In the genomic region with DNA sequence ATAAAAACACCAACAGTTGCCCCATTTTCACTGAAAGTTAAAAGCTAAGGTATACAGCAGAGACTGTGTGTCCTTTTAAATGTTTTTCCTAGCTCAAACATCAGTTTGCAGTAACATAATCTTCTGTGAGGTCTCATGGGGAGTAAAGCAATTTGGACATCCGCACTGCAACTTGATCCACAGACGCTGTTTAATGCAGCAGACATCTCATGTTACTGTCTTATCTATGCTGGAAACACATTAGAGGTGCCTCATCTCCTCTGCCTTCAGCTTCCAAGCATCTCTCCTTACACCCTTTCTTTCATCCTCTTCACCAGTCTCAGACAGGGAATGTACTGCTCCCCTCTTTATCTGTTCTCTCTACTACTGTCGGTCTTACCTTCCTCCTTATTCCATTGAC, we compare ENCODE assay signal across 1 cellular context.
TF ChIP-seq lines count a peak whose summit lies in the region.

No MANE protein-coding gene starts in this region.

TF ChIP-seq in HEK293, 187 proteins besides CTCF, POLR2A, EP300 and RAD21 (continued from another document):
- TF ChIP-seq, protein P1, sequence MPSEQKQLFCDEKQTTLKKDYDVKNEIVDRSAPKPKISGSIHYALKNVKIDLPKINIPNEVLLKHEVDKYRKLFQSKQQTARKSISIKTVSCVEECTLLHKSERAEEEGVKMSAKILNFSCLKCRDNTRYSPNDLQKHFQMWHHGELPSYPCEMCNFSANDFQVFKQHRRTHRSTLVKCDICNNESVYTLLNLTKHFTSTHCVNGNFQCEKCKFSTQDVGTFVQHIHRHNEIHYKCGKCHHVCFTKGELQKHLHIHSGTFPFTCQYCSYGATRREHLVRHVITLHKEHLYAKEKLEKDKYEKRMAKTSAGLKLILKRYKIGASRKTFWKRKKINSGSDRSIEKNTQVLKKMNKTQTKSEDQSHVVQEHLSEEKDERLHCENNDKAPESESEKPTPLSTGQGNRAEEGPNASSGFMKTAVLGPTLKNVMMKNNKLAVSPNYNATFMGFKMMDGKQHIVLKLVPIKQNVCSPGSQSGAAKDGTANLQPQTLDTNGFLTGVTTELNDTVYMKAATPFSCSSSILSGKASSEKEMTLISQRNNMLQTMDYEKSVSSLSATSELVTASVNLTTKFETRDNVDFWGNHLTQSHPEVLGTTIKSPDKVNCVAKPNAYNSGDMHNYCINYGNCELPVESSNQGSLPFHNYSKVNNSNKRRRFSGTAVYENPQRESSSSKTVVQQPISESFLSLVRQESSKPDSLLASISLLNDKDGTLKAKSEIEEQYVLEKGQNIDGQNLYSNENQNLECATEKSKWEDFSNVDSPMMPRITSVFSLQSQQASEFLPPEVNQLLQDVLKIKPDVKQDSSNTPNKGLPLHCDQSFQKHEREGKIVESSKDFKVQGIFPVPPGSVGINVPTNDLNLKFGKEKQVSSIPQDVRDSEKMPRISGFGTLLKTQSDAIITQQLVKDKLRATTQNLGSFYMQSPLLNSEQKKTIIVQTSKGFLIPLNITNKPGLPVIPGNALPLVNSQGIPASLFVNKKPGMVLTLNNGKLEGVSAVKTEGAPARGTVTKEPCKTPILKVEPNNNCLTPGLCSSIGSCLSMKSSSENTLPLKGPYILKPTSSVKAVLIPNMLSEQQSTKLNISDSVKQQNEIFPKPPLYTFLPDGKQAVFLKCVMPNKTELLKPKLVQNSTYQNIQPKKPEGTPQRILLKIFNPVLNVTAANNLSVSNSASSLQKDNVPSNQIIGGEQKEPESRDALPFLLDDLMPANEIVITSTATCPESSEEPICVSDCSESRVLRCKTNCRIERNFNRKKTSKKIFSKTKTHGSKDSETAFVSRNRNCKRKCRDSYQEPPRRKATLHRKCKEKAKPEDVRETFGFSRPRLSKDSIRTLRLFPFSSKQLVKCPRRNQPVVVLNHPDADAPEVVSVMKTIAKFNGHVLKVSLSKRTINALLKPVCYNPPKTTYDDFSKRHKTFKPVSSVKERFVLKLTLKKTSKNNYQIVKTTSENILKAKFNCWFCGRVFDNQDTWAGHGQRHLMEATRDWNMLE (tag by site-specific recombination; conservative IDR thresholded peaks at IDR 0.05; ENCODE audit: low read depth): peak; percentile 58
- TF ChIP-seq, protein P2, sequence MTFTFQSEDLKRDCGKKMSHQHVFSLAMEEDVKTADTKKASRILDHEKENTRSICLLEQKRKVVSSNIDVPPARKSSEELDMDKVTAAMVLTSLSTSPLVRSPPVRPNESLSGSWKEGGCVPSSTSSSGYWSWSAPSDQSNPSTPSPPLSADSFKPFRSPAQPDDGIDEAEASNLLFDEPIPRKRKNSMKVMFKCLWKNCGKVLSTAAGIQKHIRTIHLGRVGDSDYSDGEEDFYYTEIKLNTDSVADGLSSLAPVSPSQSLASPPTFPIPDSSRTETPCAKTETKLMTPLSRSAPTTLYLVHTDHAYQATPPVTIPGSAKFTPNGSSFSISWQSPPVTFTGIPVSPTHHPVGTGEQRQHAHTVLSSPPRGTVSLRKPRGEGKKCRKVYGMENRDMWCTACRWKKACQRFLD (tag by site-specific recombination; IDR thresholded peaks at IDR 0.05): no peak
- TF ChIP-seq, protein P3, sequence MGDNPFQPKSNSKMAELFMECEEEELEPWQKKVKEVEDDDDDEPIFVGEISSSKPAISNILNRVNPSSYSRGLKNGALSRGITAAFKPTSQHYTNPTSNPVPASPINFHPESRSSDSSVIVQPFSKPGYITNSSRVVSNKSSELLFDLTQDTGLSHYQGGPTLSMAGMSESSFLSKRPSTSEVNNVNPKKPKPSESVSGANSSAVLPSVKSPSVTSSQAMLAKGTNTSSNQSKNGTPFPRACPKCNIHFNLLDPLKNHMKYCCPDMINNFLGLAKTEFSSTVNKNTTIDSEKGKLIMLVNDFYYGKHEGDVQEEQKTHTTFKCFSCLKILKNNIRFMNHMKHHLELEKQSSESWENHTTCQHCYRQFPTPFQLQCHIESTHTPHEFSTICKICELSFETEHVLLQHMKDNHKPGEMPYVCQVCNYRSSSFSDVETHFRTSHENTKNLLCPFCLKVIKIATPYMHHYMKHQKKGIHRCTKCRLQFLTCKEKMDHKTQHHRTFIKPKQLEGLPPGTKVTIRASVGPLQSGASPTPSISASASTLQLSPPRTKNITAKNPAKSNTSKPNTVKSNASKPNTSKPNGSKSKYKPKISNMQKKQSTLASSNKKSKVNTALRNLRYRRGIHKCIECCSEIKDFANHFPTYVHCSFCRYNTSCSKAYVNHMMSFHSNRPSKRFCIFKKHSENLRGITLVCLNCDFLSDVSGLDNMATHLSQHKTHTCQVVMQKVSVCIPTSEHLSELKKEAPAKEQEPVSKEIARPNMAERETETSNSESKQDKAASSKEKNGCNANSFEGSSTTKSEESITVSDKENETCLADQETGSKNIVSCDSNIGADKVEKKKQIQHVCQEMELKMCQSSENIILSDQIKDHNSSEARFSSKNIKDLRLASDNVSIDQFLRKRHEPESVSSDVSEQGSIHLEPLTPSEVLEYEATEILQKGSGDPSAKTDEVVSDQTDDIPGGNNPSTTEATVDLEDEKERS (tag by site-specific recombination; IDR thresholded peaks at IDR 0.05): no peak; the same call in 1 of the 2 replicates
- TF ChIP-seq ZNF133 (tag by site-specific recombination; IDR thresholded peaks at IDR 0.05) (no peak), ZNF391 (tag by site-specific recombination; IDR thresholded peaks at IDR 0.05; ENCODE audit: borderline replicate concordance, low read depth) (no peak; the same call in 1 of the 2 replicates), ZNF600 (tag by site-specific recombination; IDR thresholded peaks at IDR 0.05) (no peak), ZNF830 (tag by site-specific recombination; IDR thresholded peaks at IDR 0.05; ENCODE audit: low read depth) (no peak), ZNF548 (tag by site-specific recombination; IDR thresholded peaks at IDR 0.05) (no peak), FEZF1 (tag by site-specific recombination; IDR thresholded peaks at IDR 0.05) (peak; percentile 90), ZNF211 (tag by site-specific recombination; IDR thresholded peaks at IDR 0.05; ENCODE audit: low read depth) (no peak), ZNF341 (tag by site-specific recombination; IDR thresholded peaks at IDR 0.05; ENCODE audit: low read depth) (peak; percentile 59; the same call in 1 of the 2 replicates), ZNF501 (tag by site-specific recombination; IDR thresholded peaks at IDR 0.05) (no peak; the same call in none of the 2 replicates), ZNF558 (tag by site-specific recombination; IDR thresholded peaks at IDR 0.05) (0 out of 2 replicates have a peak, but pooled peaks have one; percentile 31), ZNF214 (tag by site-specific recombination; IDR thresholded peaks at IDR 0.05; ENCODE audit: borderline replicate concordance) (no peak), HOXD13 (CRISPR knock-in tag; IDR thresholded peaks at IDR 0.05; ENCODE audit: borderline replicate concordance) (no peak), ZSCAN23 (tag by site-specific recombination; IDR thresholded peaks at IDR 0.05) (peak; percentile 86; the same call in 1 of the 2 replicates), ZNF138 (tag by site-specific recombination; IDR thresholded peaks at IDR 0.05; ENCODE audit: borderline replicate concordance) (no peak), ZBTB48 (tag by site-specific recombination; IDR thresholded peaks at IDR 0.05) (no peak), ZNF621 (tag by site-specific recombination; IDR thresholded peaks at IDR 0.05) (no peak), SP7 (tag by site-specific recombination; IDR thresholded peaks at IDR 0.05) (peak; percentile 93)
- TF ChIP-seq, protein P4, sequence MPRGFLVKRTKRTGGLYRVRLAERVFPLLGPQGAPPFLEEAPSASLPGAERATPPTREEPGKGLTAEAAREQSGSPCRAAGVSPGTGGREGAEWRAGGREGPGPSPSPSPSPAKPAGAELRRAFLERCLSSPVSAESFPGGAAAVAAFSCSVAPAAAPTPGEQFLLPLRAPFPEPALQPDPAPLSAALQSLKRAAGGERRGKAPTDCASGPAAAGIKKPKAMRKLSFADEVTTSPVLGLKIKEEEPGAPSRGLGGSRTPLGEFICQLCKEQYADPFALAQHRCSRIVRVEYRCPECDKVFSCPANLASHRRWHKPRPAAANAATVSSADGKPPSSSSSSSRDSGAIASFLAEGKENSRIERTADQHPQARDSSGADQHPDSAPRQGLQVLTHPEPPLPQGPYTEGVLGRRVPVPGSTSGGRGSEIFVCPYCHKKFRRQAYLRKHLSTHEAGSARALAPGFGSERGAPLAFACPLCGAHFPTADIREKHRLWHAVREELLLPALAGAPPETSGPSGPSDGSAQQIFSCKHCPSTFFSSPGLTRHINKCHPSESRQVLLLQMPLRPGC (tag by site-specific recombination; IDR thresholded peaks at IDR 0.05): peak; percentile 90
- TF ChIP-seq, protein P5, sequence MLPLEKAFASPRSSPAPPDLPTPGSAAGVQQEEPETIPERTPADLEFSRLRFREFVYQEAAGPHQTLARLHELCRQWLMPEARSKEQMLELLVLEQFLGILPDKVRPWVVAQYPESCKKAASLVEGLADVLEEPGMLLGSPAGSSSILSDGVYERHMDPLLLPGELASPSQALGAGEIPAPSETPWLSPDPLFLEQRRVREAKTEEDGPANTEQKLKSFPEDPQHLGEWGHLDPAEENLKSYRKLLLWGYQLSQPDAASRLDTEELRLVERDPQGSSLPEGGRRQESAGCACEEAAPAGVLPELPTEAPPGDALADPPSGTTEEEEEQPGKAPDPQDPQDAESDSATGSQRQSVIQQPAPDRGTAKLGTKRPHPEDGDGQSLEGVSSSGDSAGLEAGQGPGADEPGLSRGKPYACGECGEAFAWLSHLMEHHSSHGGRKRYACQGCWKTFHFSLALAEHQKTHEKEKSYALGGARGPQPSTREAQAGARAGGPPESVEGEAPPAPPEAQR (tag by site-specific recombination; IDR thresholded peaks at IDR 0.05): no peak
- TF ChIP-seq, protein P6, sequence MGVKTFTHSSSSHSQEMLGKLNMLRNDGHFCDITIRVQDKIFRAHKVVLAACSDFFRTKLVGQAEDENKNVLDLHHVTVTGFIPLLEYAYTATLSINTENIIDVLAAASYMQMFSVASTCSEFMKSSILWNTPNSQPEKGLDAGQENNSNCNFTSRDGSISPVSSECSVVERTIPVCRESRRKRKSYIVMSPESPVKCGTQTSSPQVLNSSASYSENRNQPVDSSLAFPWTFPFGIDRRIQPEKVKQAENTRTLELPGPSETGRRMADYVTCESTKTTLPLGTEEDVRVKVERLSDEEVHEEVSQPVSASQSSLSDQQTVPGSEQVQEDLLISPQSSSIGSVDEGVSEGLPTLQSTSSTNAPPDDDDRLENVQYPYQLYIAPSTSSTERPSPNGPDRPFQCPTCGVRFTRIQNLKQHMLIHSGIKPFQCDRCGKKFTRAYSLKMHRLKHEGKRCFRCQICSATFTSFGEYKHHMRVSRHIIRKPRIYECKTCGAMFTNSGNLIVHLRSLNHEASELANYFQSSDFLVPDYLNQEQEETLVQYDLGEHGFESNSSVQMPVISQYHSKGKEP (tag by site-specific recombination; IDR thresholded peaks at IDR 0.05): peak; percentile 98
- TF ChIP-seq, protein P7, sequence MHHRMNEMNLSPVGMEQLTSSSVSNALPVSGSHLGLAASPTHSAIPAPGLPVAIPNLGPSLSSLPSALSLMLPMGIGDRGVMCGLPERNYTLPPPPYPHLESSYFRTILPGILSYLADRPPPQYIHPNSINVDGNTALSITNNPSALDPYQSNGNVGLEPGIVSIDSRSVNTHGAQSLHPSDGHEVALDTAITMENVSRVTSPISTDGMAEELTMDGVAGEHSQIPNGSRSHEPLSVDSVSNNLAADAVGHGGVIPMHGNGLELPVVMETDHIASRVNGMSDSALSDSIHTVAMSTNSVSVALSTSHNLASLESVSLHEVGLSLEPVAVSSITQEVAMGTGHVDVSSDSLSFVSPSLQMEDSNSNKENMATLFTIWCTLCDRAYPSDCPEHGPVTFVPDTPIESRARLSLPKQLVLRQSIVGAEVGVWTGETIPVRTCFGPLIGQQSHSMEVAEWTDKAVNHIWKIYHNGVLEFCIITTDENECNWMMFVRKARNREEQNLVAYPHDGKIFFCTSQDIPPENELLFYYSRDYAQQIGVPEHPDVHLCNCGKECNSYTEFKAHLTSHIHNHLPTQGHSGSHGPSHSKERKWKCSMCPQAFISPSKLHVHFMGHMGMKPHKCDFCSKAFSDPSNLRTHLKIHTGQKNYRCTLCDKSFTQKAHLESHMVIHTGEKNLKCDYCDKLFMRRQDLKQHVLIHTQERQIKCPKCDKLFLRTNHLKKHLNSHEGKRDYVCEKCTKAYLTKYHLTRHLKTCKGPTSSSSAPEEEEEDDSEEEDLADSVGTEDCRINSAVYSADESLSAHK (tag by site-specific recombination; IDR thresholded peaks at IDR 0.05): peak; percentile 84
- TF ChIP-seq, protein P8, sequence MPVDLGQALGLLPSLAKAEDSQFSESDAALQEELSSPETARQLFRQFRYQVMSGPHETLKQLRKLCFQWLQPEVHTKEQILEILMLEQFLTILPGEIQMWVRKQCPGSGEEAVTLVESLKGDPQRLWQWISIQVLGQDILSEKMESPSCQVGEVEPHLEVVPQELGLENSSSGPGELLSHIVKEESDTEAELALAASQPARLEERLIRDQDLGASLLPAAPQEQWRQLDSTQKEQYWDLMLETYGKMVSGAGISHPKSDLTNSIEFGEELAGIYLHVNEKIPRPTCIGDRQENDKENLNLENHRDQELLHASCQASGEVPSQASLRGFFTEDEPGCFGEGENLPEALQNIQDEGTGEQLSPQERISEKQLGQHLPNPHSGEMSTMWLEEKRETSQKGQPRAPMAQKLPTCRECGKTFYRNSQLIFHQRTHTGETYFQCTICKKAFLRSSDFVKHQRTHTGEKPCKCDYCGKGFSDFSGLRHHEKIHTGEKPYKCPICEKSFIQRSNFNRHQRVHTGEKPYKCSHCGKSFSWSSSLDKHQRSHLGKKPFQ (tag by site-specific recombination; IDR thresholded peaks at IDR 0.05): 0 out of 2 replicates have a peak, but pooled peaks have one; percentile 27
- TF ChIP-seq, protein P9, sequence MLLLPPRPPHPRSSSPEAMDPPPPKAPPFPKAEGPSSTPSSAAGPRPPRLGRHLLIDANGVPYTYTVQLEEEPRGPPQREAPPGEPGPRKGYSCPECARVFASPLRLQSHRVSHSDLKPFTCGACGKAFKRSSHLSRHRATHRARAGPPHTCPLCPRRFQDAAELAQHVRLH (tag by site-specific recombination; IDR thresholded peaks at IDR 0.05): peak; percentile 33; the same call in 1 of the 2 replicates
